In the genomic region with DNA sequence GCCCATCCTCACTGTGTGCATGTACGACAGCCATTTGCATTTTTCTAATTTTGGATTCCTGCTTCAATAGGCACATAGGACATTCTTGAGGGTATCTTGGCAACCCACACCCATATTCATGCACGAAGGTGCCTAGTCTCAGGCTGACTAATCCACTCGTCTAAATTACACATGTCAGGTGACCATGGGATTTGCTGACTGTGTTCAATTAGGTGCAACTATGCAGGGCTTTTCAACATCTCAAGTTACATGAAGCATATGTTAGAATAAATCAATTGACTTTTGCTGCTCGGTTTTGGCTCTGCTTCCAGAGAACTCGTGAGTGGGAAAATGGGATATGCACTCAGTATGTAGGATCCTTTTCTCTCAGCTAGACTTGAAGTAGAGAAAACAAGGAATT, we compare ENCODE assay signal across 21 cellular contexts.
DNase-seq lines count a peak whose midpoint lies in the region; ATAC-seq, FAIRE-seq and TF ChIP-seq lines count a peak whose summit lies in the region.
"Had no signal": no experiment of that assay in that cellular context is flagged by ENCODE, and none has a peak within 500 bp of the region (broad histone marks: within the 10 kb centered on the region; RNA-seq: fewer than 3 reads in every experiment).

No MANE protein-coding gene starts in this region.

- FAIRE-seq in A549 (lab: Jason Lieb, UNC), result no peak

- H3K27ac Mint-ChIP-seq in progenitor cell of endocrine pancreas, result no peak overlapping the region
- H3K27ac Mint-ChIP-seq: activated naive CD4-positive, alpha-beta T cell treated with anti-CD3 and anti-CD28 coated beads for 36 hours; T-cell had no signal

- H3K4me2 ChIP-seq in A549, result no peak overlapping the region
- H3K4me2 ChIP-seq in PC-3 (ENCODE audit: low read length), result peak overlapping the region; percentile 68
- H3K4me2 ChIP-seq in fibroblast of lung (ENCODE audit: extremely low read depth, insufficient read depth, low read length), result no peak overlapping the region

- no peak for TF ChIP-seq POLR2A in A549 (IDR thresholded peaks at IDR 0.05; ENCODE audit: low read length)

- H3K4me3 ChIP-seq in A549 (no peak overlapping the region), PC-3 (ENCODE audit: low read length) (no peak overlapping the region), fibroblast of lung (replicated peaks in 1 of 4; ENCODE audit: control extremely low read depth in 1 of 4, insufficient read depth in 1 of 4, low read depth in 3 of 4, low read length in 4 of 4) (no peak overlapping the region)
- H3K4me3 ChIP-seq: body of pancreas, left ventricle myocardium inferior, MG63, right atrium auricular region, thyroid gland had no signal

- TF ChIP-seq EP300 in A549 (IDR thresholded peaks at IDR 0.05), result no peak

- no TSS peak for BruUV-seq in PC-3 (replicated peaks; lab: Mats Ljungman, UMichigan)

- CTCF ChIA-PET in A549 (lab: Yijun Ruan, JAX), result interaction anchor here (0.6 to 0.7 kb wide), 3 partner anchors 10 to 85 kb away, joined by 3 read pairs; no protein-coding TSS in a partner anchor
- CTCF ChIA-PET in PC-3 (lab: Charles Lee), result interaction anchor here (0.6 kb wide), 1 partner anchor 92 kb away, joined by 3 read pairs; no protein-coding TSS in a partner anchor

- peaks cover 6% of the 10 kb centered on the region for H3K4me1 Mint-ChIP-seq in progenitor cell of endocrine pancreas (ENCODE audit: low read depth)
- H3K4me1 Mint-ChIP-seq: T-cell had no signal

- H2AFZ ChIP-seq in PC-3 (ENCODE audit: low read length), result no peak overlapping the region
- no peak overlapping the region for H2AFZ ChIP-seq in fibroblast of lung (ENCODE audit: low read length)

- peaks cover 6% of the 10 kb centered on the region; the same call in 2 of the 3 replicates for H3K4me1 ChIP-seq in A549
- peaks cover 43% of the 10 kb centered on the region for H3K4me1 ChIP-seq in PC-3 (ENCODE audit: insufficient read depth, low read length)
- no peaks in the 10 kb centered on the region for H3K4me1 ChIP-seq in fibroblast of lung (ENCODE audit: control insufficient read depth, extremely low read depth, insufficient read depth, low read length)
- H3K4me1 ChIP-seq: body of pancreas, left ventricle myocardium inferior, right atrium auricular region, thyroid gland had no signal

- H4K20me1 ChIP-seq in PC-3 (ENCODE audit: low read length) (no peaks in the 10 kb centered on the region), fibroblast of lung (ENCODE audit: control insufficient read depth, extremely low read depth, insufficient read depth, low read length) (no peaks in the 10 kb centered on the region)

- peaks cover 5% of the 10 kb centered on the region for H3K27me3 Mint-ChIP-seq in progenitor cell of endocrine pancreas

- no peaks in the 10 kb centered on the region for H3K79me2 ChIP-seq in PC-3 (ENCODE audit: low read length)
- H3K79me2 ChIP-seq in fibroblast of lung (ENCODE audit: control insufficient read depth, insufficient read depth, low read length), result no peaks in the 10 kb centered on the region

- H3K27me3 ChIP-seq in PC-3 (ENCODE audit: low read length) (no peaks in the 10 kb centered on the region), fibroblast of lung (ENCODE audit: control insufficient read depth, insufficient read depth, low read length) (peaks cover 2% of the 10 kb centered on the region)
- H3K27me3 ChIP-seq: body of pancreas, MG63, right atrium auricular region, thyroid gland had no signal

- H3K27ac ChIP-seq in A549, result no peak overlapping the region
- H3K27ac ChIP-seq in PC-3 (ENCODE audit: low read length), result peak overlapping the region; percentile 96
- no peak overlapping the region for H3K27ac ChIP-seq in fibroblast of lung (ENCODE audit: insufficient read depth, low read length)
- H3K27ac ChIP-seq: body of pancreas, left ventricle myocardium inferior, neutrophil, right atrium auricular region, thyroid gland had no signal

- peak overlapping the region; percentile 82 for H3K9ac ChIP-seq in PC-3 (ENCODE audit: low read length)
- no peak overlapping the region for H3K9ac ChIP-seq in fibroblast of lung (ENCODE audit: insufficient read depth, low read length)

- H3K4me3 Mint-ChIP-seq in progenitor cell of endocrine pancreas (ENCODE audit: low read depth), result no peak overlapping the region
- H3K4me3 Mint-ChIP-seq: activated naive CD4-positive, alpha-beta T cell treated with anti-CD3 and anti-CD28 coated beads for 36 hours; T-cell had no signal

- intact Hi-C loops in PC-3 (cut with micrococcal nuclease), result no loop called here

- H3K36me3 ChIP-seq in PC-3 (ENCODE audit: low read depth, low read length) (no peaks in the 10 kb centered on the region), fibroblast of lung (ENCODE audit: control insufficient read depth, insufficient read depth, low read length) (no peaks in the 10 kb centered on the region)
- H3K36me3 ChIP-seq: left ventricle myocardium inferior, MG63, neutrophil, right atrium auricular region, thyroid gland had no signal

- H3K36me3 Mint-ChIP-seq in progenitor cell of endocrine pancreas (ENCODE audit: insufficient read depth), result no peaks in the 10 kb centered on the region
- H3K36me3 Mint-ChIP-seq: T-cell had no signal

- H3K9me2 ChIP-seq in PC-3 (replicated peaks; ENCODE audit: low read length), result no peaks in the 10 kb centered on the region

- TF ChIP-seq CTCF in A549 (IDR thresholded peaks at IDR 0.05) (no peak), PC-3 (conservative IDR thresholded peaks at IDR 0.05; ENCODE audit: low read depth, low read length) (no peak), fibroblast of lung (conservative IDR thresholded peaks at IDR 0.05 in 1 of 2, IDR thresholded peaks at IDR 0.05 in 1 of 2; ENCODE audit: low read depth in 1 of 2, low read length in 2 of 2) (no peak), progenitor cell of endocrine pancreas (IDR thresholded peaks at IDR 0.05; ENCODE audit: unreplicated experiment) (no peak)

- POLR2A ChIA-PET in A549 (lab: Yijun Ruan, JAX) (no interaction called here), PC-3 (lab: Charles Lee; ENCODE audit: unreplicated experiment) (interaction anchor here (0.6 kb wide), 1 partner anchor 629 kb away, joined by 8 read pairs; no protein-coding TSS in a partner anchor)

- no peaks in the 10 kb centered on the region for H3F3A ChIP-seq in PC-3 (ENCODE audit: low read length, unreplicated experiment)

- WGBS in A549 (ENCODE audit: missing lambda C conversion rate), result 76% methylated on average over 5 of the region's 5 CpGs

- no peak for DNase-seq in A549 (ENCODE audit: low read depth in 1 of 2, low spot score in 1 of 2)
- DNase-seq in M059J (ENCODE audit: low read depth), result peak; percentile 49
- peak; percentile 73 for DNase-seq in PC-3
- DNase-seq in fibroblast of lung (ENCODE audit: low read depth in 2 of 2), result peak; percentile 45 to 48
- no peak for DNase-seq in RPMI8226
- DNase-seq in inferior parietal cortex (ENCODE audit: extremely low spot score), result no peak
- no peak for DNase-seq in progenitor cell of endocrine pancreas (ENCODE audit: low spot score, unreplicated experiment)
- DNase-seq in activated gamma-delta T cell (lab: John Stamatoyannopoulos, UW), result no peak
- DNase-seq: activated naive CD4-positive, alpha-beta T cell treated with anti-CD3 and anti-CD28 coated beads for 36 hours; activated T-cell treated with anti-CD3 and anti-CD28 coated beads, Interleukin-2, amount 50 U/mL, for 1 hour; body of pancreas; cortex of kidney; DMS79; left ventricle myocardium inferior; MG63; NCI-H2107; stimulated activated naive CD4-positive, alpha-beta T cell; T-cell; thyroid gland had no signal

- no peak for TF ChIP-seq RAD21 in A549 (conservative IDR thresholded peaks at IDR 0.05 in 1 of 2, IDR thresholded peaks at IDR 0.05 in 1 of 2)

- no peaks in the 10 kb centered on the region for H3K9me3 Mint-ChIP-seq in progenitor cell of endocrine pancreas (ENCODE audit: low read depth)
- H3K9me3 Mint-ChIP-seq: activated naive CD4-positive, alpha-beta T cell treated with anti-CD3 and anti-CD28 coated beads for 36 hours; T-cell had no signal

- H3K9me3 ChIP-seq in A549 (no peaks in the 10 kb centered on the region), PC-3 (ENCODE audit: low read length) (no peaks in the 10 kb centered on the region), fibroblast of lung (ENCODE audit: control insufficient read depth, insufficient read depth, low read depth, low read length) (no peaks in the 10 kb centered on the region)
- H3K9me3 ChIP-seq: body of pancreas, left ventricle myocardium inferior, MG63, neutrophil, right atrium auricular region, thyroid gland had no signal

- ATAC-seq in A549 (no peak), PC-3 (no peak)
- ATAC-seq: body of pancreas, T-cell had no signal

TF ChIP-seq in A549, 52 proteins besides CTCF, POLR2A, EP300 and RAD21:
- TF ChIP-seq TP53 (CRISPR knock-in tag; IDR thresholded peaks at IDR 0.05) (no peak), MAFK (IDR thresholded peaks at IDR 0.05; ENCODE audit: partially characterized antibody) (peak; percentile 68), HEYL (CRISPR knock-in tag; IDR thresholded peaks at IDR 0.05) (no peak)

Comparison
In these comparisons a context has a peak if more than half of its experiments do, and no peak if none do; other contexts are left out.
1. DNase-seq: peak in M059J (single experiment), PC-3 (single experiment) and fibroblast of lung (2 of 2); none in A549 (0 of 2), RPMI8226 (single experiment), inferior parietal cortex (single experiment), progenitor cell of endocrine pancreas (single experiment) and activated gamma-delta T cell (single experiment).